Comparison of ENCODE assay signal across 26 cellular contexts in genomic region chr6:44549516-44549915, GRCh38.
"Had no signal": no experiment of that assay in that cellular context is flagged by ENCODE, and none has a peak within 500 bp of the region (broad histone marks: within the 10 kb centered on the region; RNA-seq: fewer than 3 reads in every experiment).

No MANE protein-coding gene starts in this region.

- ATAC-seq: stimulated activated effector memory CD8-positive, alpha-beta T cell treated with anti-CD3 and anti-CD28 coated beads, Interleukin-12 subunit alpha, Interleukin-12 subunit beta, amount 100 ng/mL, for 72 hours; stimulated activated memory B cell treated with anti-CD40 and anti-IgM and Interleukin-4, amounts not matched to agents 10 μg/mL and 1 μg/mL and 100 μg/mL, for 72 hours; stimulated activated naive B cell treated with anti-CD40 and anti-IgM and Interleukin-4, amounts not matched to agents 10 μg/mL and 1 μg/mL and 100 μg/mL, for 72 hours; stimulated activated naive CD8-positive, alpha-beta T cell treated with anti-CD3 and anti-CD28 coated beads, Interleukin-15, amount 100 ng/mL, for 72 hours; stimulated activated naive CD8-positive, alpha-beta T cell treated with anti-CD3 and anti-CD28 coated beads, Interleukin-15, Interleukin-2, amounts not matched to agents 100 U/mL and 50 U/mL, for 24 hours; upper lobe of right lung had no signal

- H3K9me3 ChIP-seq: stomach, suprapubic skin, testis, thoracic aorta, thyroid gland, tibial artery, tibial nerve, transverse colon, upper lobe of left lung, upper lobe of right lung, uterus, vagina had no signal

- H3K27ac ChIP-seq: stomach, suprapubic skin, testis, thoracic aorta, thyroid gland, tibial artery, tibial nerve, transverse colon, upper lobe of left lung, upper lobe of right lung, uterus, vagina had no signal

- DNase-seq: stimulated activated CD4-positive, alpha-beta T cell treated with anti-CD3 and anti-CD28 coated beads, Interleukin-2, amount 100 ng/mL, for 48 hours; stimulated activated CD4-positive, alpha-beta T cell treated with anti-CD3 and anti-CD28 coated beads, Interleukin-4, amount 100 ng/mL, for 1 hour; stimulated activated CD4-positive, alpha-beta T cell treated with anti-CD3 and anti-CD28 coated beads, Interleukin-4, amount 100 ng/mL, for 24 hours; stimulated activated CD4-positive, alpha-beta T cell treated with anti-CD3 and anti-CD28 coated beads, Interleukin-4, amount 100 ng/mL, for 4 hours; stimulated activated CD8-positive, alpha-beta memory T cell treated with anti-CD3 and anti-CD28 coated beads, Interleukin-4, amount 100 ng/mL, for 48 hours; stimulated activated naive B cell treated with anti-CD40 and anti-IgM and Interleukin-4, amounts not matched to agents 10 μg/mL and 1 μg/mL and 100 μg/mL, for 72 hours; stimulated activated naive CD4-positive, alpha-beta T cell; stimulated activated naive CD4-positive, alpha-beta T cell treated with Interleukin-2 at 50 U/mL for 16 hours; stimulated activated naive CD8-positive, alpha-beta T cell treated with anti-CD3 and anti-CD28 coated beads, Interleukin-15, amount 100 ng/mL, for 72 hours; stimulated activated naive CD8-positive, alpha-beta T cell treated with anti-CD3 and anti-CD28 coated beads, Interleukin-15, Interleukin-2, amounts not matched to agents 100 U/mL and 50 U/mL, for 24 hours; stomach; substantia nigra; testis; thyroid gland; transverse colon; trophoblast cell; upper lobe of left lung; upper lobe of right lung; uterus had no signal

- H3K4me3 ChIP-seq: stomach, suprapubic skin, testis, thoracic aorta, thyroid gland, tibial artery, tibial nerve, transverse colon, upper lobe of left lung, upper lobe of right lung, uterus, vagina had no signal

- H3K36me3 ChIP-seq: stomach, suprapubic skin, thoracic aorta, thyroid gland, tibial artery, tibial nerve, transverse colon, upper lobe of left lung, upper lobe of right lung, uterus, vagina had no signal

- H3K27me3 ChIP-seq: stomach, suprapubic skin, testis, thyroid gland, tibial nerve, transverse colon, upper lobe of left lung, upper lobe of right lung, uterus, vagina had no signal

- H3K4me1 ChIP-seq: stomach, suprapubic skin, testis, thyroid gland, tibial artery, tibial nerve, transverse colon, upper lobe of left lung, upper lobe of right lung, uterus, vagina had no signal
